22 cellular contexts compared by ENCODE assay signal in the genomic region with DNA sequence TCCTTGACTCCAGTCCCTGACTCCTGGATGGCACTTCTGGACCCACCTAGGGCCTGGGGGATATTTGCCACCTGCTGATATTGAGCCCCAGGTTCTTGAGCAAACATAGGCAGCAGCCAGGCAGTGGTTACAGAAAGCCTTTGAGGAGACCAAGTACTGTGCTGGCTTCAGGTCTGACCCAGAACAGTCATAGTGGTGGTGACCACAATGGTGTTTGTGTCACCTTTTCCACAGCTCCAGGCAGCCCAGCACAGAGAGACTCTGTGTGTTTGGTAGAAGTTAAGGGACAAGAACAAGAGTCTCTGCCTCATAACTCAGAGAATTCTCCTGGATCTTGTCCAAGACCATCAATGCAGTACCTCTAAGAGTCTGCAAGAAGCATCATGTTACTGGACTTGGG. TPM values are rescaled to one million over a fixed set of nuclear protein-coding genes. Genes with fewer than 3 reads are reported as not detected.
A peak's percentile ranks its signal among the peaks of the same experiment; 100 is the strongest.
DNase-seq lines count a peak whose midpoint lies in the region; ATAC-seq and TF ChIP-seq lines count a peak whose summit lies in the region.
"Had no signal": no experiment of that assay in that cellular context is flagged by ENCODE, and none has a peak within 500 bp of the region (broad histone marks: within the 10 kb centered on the region; RNA-seq: fewer than 3 reads in every experiment).

No MANE protein-coding gene starts in this region.

- H3K4me1 ChIP-seq in Panc1 (ENCODE audit: control insufficient read depth, insufficient read depth, low read length) (no peaks in the 10 kb centered on the region), ovary (ENCODE audit: insufficient read depth) (no peaks in the 10 kb centered on the region)
- H3K4me1 ChIP-seq: HAP-1 had no signal

- H3K27me3 ChIP-seq in Panc1 (ENCODE audit: control insufficient read depth, insufficient read depth, low read length) (peaks cover 85% of the 10 kb centered on the region), ovary (no peaks in the 10 kb centered on the region)

- H3K4me3 ChIP-seq in GM12865 (ENCODE audit: low read depth, low read length), result no peak overlapping the region
- no peak overlapping the region for H3K4me3 ChIP-seq in Panc1 (ENCODE audit: low read depth in 2 of 2, low read length in 2 of 2)
- no peak overlapping the region for H3K4me3 ChIP-seq in ovary
- H3K4me3 ChIP-seq: GM23248, HAP-1 had no signal

- peaks cover 19% of the 10 kb centered on the region for H3K27me3 Mint-ChIP-seq in activated CD8-positive, alpha-beta T cell treated with anti-CD3 and anti-CD28 coated beads for 36 hours
- H3K27me3 Mint-ChIP-seq in activated CD8-positive, alpha-beta T cell treated with anti-CD3 and anti-CD28 coated beads, Interleukin-2, amount 10 ng/mL, durations not matched to agents 7 days and 5 days (ENCODE audit: low read depth), result peaks cover 25% of the 10 kb centered on the region

- POLR2A ChIA-PET in activated CD8-positive, alpha-beta T cell treated with anti-CD3 and anti-CD28 coated beads for 36 hours (lab: Charles Lee), result no interaction called here
- POLR2A ChIA-PET in activated CD8-positive, alpha-beta T cell treated with anti-CD3 and anti-CD28 coated beads, Interleukin-2, amount 10 ng/mL, durations not matched to agents 7 days and 5 days (lab: Charles Lee), result no interaction called here
- POLR2A ChIA-PET in Panc1 (lab: Charles Lee), result interaction anchor here (0.7 kb wide), 1 partner anchor 244 kb away, joined by 4 read pairs; a partner anchor contains a TSS

- no peak for TF ChIP-seq CTCF in activated CD8-positive, alpha-beta T cell treated with anti-CD3 and anti-CD28 coated beads for 36 hours (IDR thresholded peaks at IDR 0.05)
- TF ChIP-seq CTCF in GM12865 (IDR thresholded peaks at IDR 0.05; ENCODE audit: insufficient read depth, low read depth, low read length, missing control alignments), result no peak
- no peak for TF ChIP-seq CTCF in Panc1 (IDR thresholded peaks at IDR 0.05)
- no peak for TF ChIP-seq CTCF in ovary (IDR thresholded peaks at IDR 0.05)

- H3K9me3 ChIP-seq in Panc1 (ENCODE audit: control insufficient read depth, insufficient read depth, low read depth, low read length) (no peaks in the 10 kb centered on the region), ovary (no peaks in the 10 kb centered on the region)
- H3K9me3 ChIP-seq: HAP-1 had no signal

- TF ChIP-seq POLR2A in ovary (IDR thresholded peaks at IDR 0.05), result no peak

- no peak overlapping the region for H3K27ac Mint-ChIP-seq in activated CD8-positive, alpha-beta T cell treated with anti-CD3 and anti-CD28 coated beads for 36 hours
- H3K27ac Mint-ChIP-seq in activated CD8-positive, alpha-beta T cell treated with anti-CD3 and anti-CD28 coated beads, Interleukin-2, amount 10 ng/mL, durations not matched to agents 7 days and 5 days, result no peak overlapping the region
- H3K27ac Mint-ChIP-seq: CD14-positive monocyte had no signal

- no TSS peak for BruUV-seq in Panc1 (replicated peaks; lab: Mats Ljungman, UMichigan)

- TF ChIP-seq EP300 in ovary (IDR thresholded peaks at IDR 0.05), result no peak

- no peaks in the 10 kb centered on the region for H3K9me3 Mint-ChIP-seq in activated CD8-positive, alpha-beta T cell treated with anti-CD3 and anti-CD28 coated beads for 36 hours
- no peaks in the 10 kb centered on the region for H3K9me3 Mint-ChIP-seq in activated CD8-positive, alpha-beta T cell treated with anti-CD3 and anti-CD28 coated beads, Interleukin-2, amount 10 ng/mL, durations not matched to agents 7 days and 5 days (ENCODE audit: insufficient read depth)
- H3K9me3 Mint-ChIP-seq: CD14-positive monocyte had no signal

- H3K36me3 ChIP-seq in Panc1 (ENCODE audit: control insufficient read depth, insufficient read depth, low read length) (no peaks in the 10 kb centered on the region), ovary (no peaks in the 10 kb centered on the region)
- H3K36me3 ChIP-seq: HAP-1 had no signal

- H3K4me1 Mint-ChIP-seq in activated CD8-positive, alpha-beta T cell treated with anti-CD3 and anti-CD28 coated beads for 36 hours (ENCODE audit: low read depth), result no peaks in the 10 kb centered on the region
- no peaks in the 10 kb centered on the region for H3K4me1 Mint-ChIP-seq in activated CD8-positive, alpha-beta T cell treated with anti-CD3 and anti-CD28 coated beads, Interleukin-2, amount 10 ng/mL, durations not matched to agents 7 days and 5 days (ENCODE audit: low read depth)
- H3K4me1 Mint-ChIP-seq: CD14-positive monocyte had no signal

- CTCF ChIA-PET in activated CD8-positive, alpha-beta T cell treated with anti-CD3 and anti-CD28 coated beads for 36 hours (lab: Charles Lee), result interaction anchor here (0.6 to 1.7 kb wide), 2 partner anchors 34 to 201 kb away, joined by 3 to 6 read pairs; no protein-coding TSS in a partner anchor
- CTCF ChIA-PET in activated CD8-positive, alpha-beta T cell treated with anti-CD3 and anti-CD28 coated beads, Interleukin-2, amount 10 ng/mL, durations not matched to agents 7 days and 5 days (lab: Charles Lee), result interaction anchor here (1.3 kb wide), 1 partner anchor 90 kb away, joined by 4 read pairs; no protein-coding TSS in a partner anchor
- CTCF ChIA-PET in Panc1 (lab: Charles Lee), result interaction anchor here (0.7 to 1.7 kb wide), 2 partner anchors 28 to 40 kb away, joined by 3 to 9 read pairs; no protein-coding TSS in a partner anchor

- intact Hi-C loops in activated CD8-positive, alpha-beta T cell treated with anti-CD3 and anti-CD28 coated beads for 36 hours (cut with micrococcal nuclease), result no loop called here
- intact Hi-C loops in Panc1 (cut with micrococcal nuclease; ENCODE audit: unreplicated experiment), result no loop called here
- intact Hi-C loops in ovary (cut with DNase I), result no loop called here

- H3K4me3 Mint-ChIP-seq in activated CD8-positive, alpha-beta T cell treated with anti-CD3 and anti-CD28 coated beads for 36 hours, result no peak overlapping the region
- no peak overlapping the region for H3K4me3 Mint-ChIP-seq in activated CD8-positive, alpha-beta T cell treated with anti-CD3 and anti-CD28 coated beads, Interleukin-2, amount 10 ng/mL, durations not matched to agents 7 days and 5 days
- H3K4me3 Mint-ChIP-seq: CD14-positive monocyte had no signal

- no peaks in the 10 kb centered on the region for H3K36me3 Mint-ChIP-seq in activated CD8-positive, alpha-beta T cell treated with anti-CD3 and anti-CD28 coated beads for 36 hours (ENCODE audit: low read depth)
- H3K36me3 Mint-ChIP-seq in activated CD8-positive, alpha-beta T cell treated with anti-CD3 and anti-CD28 coated beads, Interleukin-2, amount 10 ng/mL, durations not matched to agents 7 days and 5 days (ENCODE audit: low read depth), result no peaks in the 10 kb centered on the region
- H3K36me3 Mint-ChIP-seq: CD14-positive monocyte had no signal

- ATAC-seq in activated CD8-positive, alpha-beta T cell treated with anti-CD3 and anti-CD28 coated beads for 36 hours, result peak; percentile 49
- ATAC-seq in activated CD8-positive, alpha-beta T cell treated with anti-CD3 and anti-CD28 coated beads, Interleukin-2, amount 10 ng/mL, durations not matched to agents 7 days and 5 days, result no peak
- peak; percentile 19 for ATAC-seq in Panc1

- in situ Hi-C loops in Panc1 (cut with HindIII; ENCODE audit: low pct_unique_long_range_greater_than_20kb, low sequenced_read_pairs), result no loop called here

- H3K27ac ChIP-seq in Panc1 (ENCODE audit: low read length) (no peak overlapping the region), ovary (no peak overlapping the region)
- H3K27ac ChIP-seq: GM23248, HL-60, KMS-11 had no signal

- peak; percentile 25 for DNase-seq in activated CD8-positive, alpha-beta T cell treated with anti-CD3 and anti-CD28 coated beads for 36 hours
- DNase-seq in activated CD8-positive, alpha-beta T cell treated with anti-CD3 and anti-CD28 coated beads, Interleukin-2, amount 10 ng/mL, durations not matched to agents 7 days and 5 days, result no peak
- DNase-seq in GM12865 (ENCODE audit: low read depth), result peak; percentile 34
- no peak for DNase-seq in Panc1 (ENCODE audit: low read depth, low spot score)
- DNase-seq in stimulated activated CD8-positive, alpha-beta memory T cell treated with anti-CD3 and anti-CD28 coated beads, Interleukin-4, amount 100 ng/mL, for 48 hours, result peak; percentile 42
- no peak for DNase-seq in NCI-H2107 (lab: John Stamatoyannopoulos, UW)
- DNase-seq in ovary, result no peak
- DNase-seq: AML-193, DND-41, GM23248, MV-4-11, NCI-H1694 treated with DMSO at 0.1 percent for 48 hours, NCI-H345, NCI-H524 treated with DMSO at 0.1 percent for 48 hours, RPMI8226, SHP77 treated with DMSO at 0.1 percent for 48 hours had no signal

RNA-seq across cellular contexts. Expression of a gene that starts 14.6 kb away (rescaled TPM):
- total RNA-seq in activated CD8-positive, alpha-beta T cell treated with anti-CD3 and anti-CD28 coated beads for 36 hours, result not detected
- total RNA-seq in activated CD8-positive, alpha-beta T cell treated with anti-CD3 and anti-CD28 coated beads, Interleukin-2, amount 10 ng/mL, durations not matched to agents 7 days and 5 days, result not detected
- total RNA-seq in Panc1 (2021; ENCODE audit: unreplicated experiment) (not detected), ovary (not detected)
- polyA plus RNA-seq in Panc1 (2012; ENCODE audit: insufficient read length), result not detected
- polyA plus RNA-seq in ovary, result not detected
- total RNA-seq: G401, GM23248, HT1080 had no signal
- polyA plus RNA-seq: GM23248 had no signal

RNA-seq across cellular contexts. Expression of a gene that starts 26.3 kb away (rescaled TPM):
- total RNA-seq in activated CD8-positive, alpha-beta T cell treated with anti-CD3 and anti-CD28 coated beads for 36 hours, result not detected
- not detected for total RNA-seq in activated CD8-positive, alpha-beta T cell treated with anti-CD3 and anti-CD28 coated beads, Interleukin-2, amount 10 ng/mL, durations not matched to agents 7 days and 5 days
- total RNA-seq in Panc1 (2021; ENCODE audit: unreplicated experiment) (not detected), ovary (not detected)
- polyA plus RNA-seq in Panc1 (2012; ENCODE audit: insufficient read length), result not detected
- not detected for polyA plus RNA-seq in ovary
- total RNA-seq: G401, GM23248, HT1080 had no signal
- polyA plus RNA-seq: CD14-positive monocyte, GM23248 had no signal

RNA-seq across cellular contexts. Expression of a gene that starts 48.1 kb away (rescaled TPM):
- total RNA-seq in activated CD8-positive, alpha-beta T cell treated with anti-CD3 and anti-CD28 coated beads for 36 hours, result 1 to 10 TPM in 1 of 2 experiments, not detected in 1; 1.8 TPM
- total RNA-seq in activated CD8-positive, alpha-beta T cell treated with anti-CD3 and anti-CD28 coated beads, Interleukin-2, amount 10 ng/mL, durations not matched to agents 7 days and 5 days, result not detected
- total RNA-seq in Panc1 (2021; ENCODE audit: unreplicated experiment) (not detected), ovary (not detected)
- not detected for polyA plus RNA-seq in Panc1 (2012; ENCODE audit: insufficient read length)
- polyA plus RNA-seq in ovary, result not detected
- total RNA-seq: G401, GM23248, HT1080 had no signal
- polyA plus RNA-seq: CD14-positive monocyte, GM23248 had no signal

Comparison
In these comparisons a context has a peak if more than half of its experiments do, and no peak if none do; other contexts are left out.
1. DNase-seq: peak in activated CD8-positive, alpha-beta T cell treated with anti-CD3 and anti-CD28 coated beads for 36 hours (single experiment), GM12865 (single experiment) and stimulated activated CD8-positive, alpha-beta memory T cell treated with anti-CD3 and anti-CD28 coated beads, Interleukin-4, amount 100 ng/mL, for 48 hours (single experiment); none in activated CD8-positive, alpha-beta T cell treated with anti-CD3 and anti-CD28 coated beads, Interleukin-2, amount 10 ng/mL, durations not matched to agents 7 days and 5 days (single experiment), Panc1 (single experiment), NCI-H2107 (single experiment) and ovary (0 of 5).